Comparison of ENCODE assay signal across 17 cellular contexts in genomic region chr4:28555851-28556250, GRCh38.
"Had no signal": no experiment of that assay in that cellular context is flagged by ENCODE, and none has a peak within 500 bp of the region (broad histone marks: within the 10 kb centered on the region; RNA-seq: fewer than 3 reads in every experiment).

No MANE protein-coding gene starts in this region.

- FAIRE-seq: urothelium cell line had no signal

- H3K4me1 ChIP-seq: body of pancreas, esophagus muscularis mucosa, prostate gland, right lobe of liver had no signal

- H3K4me3 ChIP-seq: body of pancreas, dorsolateral prefrontal cortex, esophagus muscularis mucosa, prostate gland, right lobe of liver, thoracic aorta had no signal

- H3K27me3 ChIP-seq: body of pancreas, dorsolateral prefrontal cortex, esophagus muscularis mucosa, right lobe of liver had no signal

- H3K27ac ChIP-seq: body of pancreas, dorsolateral prefrontal cortex, esophagus muscularis mucosa, prostate gland, right lobe of liver, thoracic aorta had no signal

- DNase-seq: activated CD4-positive, alpha-beta T cell treated with anti-CD3 and anti-CD28 coated beads for 48 hours; activated naive CD4-positive, alpha-beta T cell treated with anti-CD3 and anti-CD28 coated beads for 36 hours; body of pancreas; dorsolateral prefrontal cortex; immature natural killer cell; nucleus accumbens; right lobe of liver; stimulated activated CD4-positive, alpha-beta T cell treated with anti-CD3 and anti-CD28 coated beads, Interleukin-4, amount 100 ng/mL, for 24 hours; stimulated activated naive CD8-positive, alpha-beta T cell treated with anti-CD3 and anti-CD28 coated beads, Interleukin-15, amount 100 ng/mL, for 72 hours had no signal

- H3K27ac Mint-ChIP-seq: activated naive CD4-positive, alpha-beta T cell treated with anti-CD3 and anti-CD28 coated beads for 36 hours; activated T-helper 17 cell treated with anti-CD3 and anti-CD28 coated beads, Interleukin-2, amount 50 U/mL, for 72 hours; immature natural killer cell; natural killer cell treated with Interleukin-12 subunit alpha and Interleukin-12 subunit beta and Interleukin-15 and Interleukin-18, amount 100 ng/mL, for 72 hours; stimulated activated naive CD8-positive, alpha-beta T cell treated with anti-CD3 and anti-CD28 coated beads, Interleukin-15, amount 100 ng/mL, for 72 hours; WTC11 had no signal

- ATAC-seq: activated T-helper 17 cell treated with anti-CD3 and anti-CD28 coated beads, Interleukin-2, amount 50 U/mL, for 72 hours; body of pancreas; natural killer cell treated with Interleukin-12 subunit alpha and Interleukin-12 subunit beta and Interleukin-15 and Interleukin-18, amount 100 ng/mL, for 72 hours; right lobe of liver; SK-N-SH treated with all-trans-retinoic acid at 6 μM for 48 hours; stimulated activated naive CD8-positive, alpha-beta T cell treated with anti-CD3 and anti-CD28 coated beads, Interleukin-15, amount 100 ng/mL, for 72 hours; WTC11 had no signal

- H3K36me3 ChIP-seq: esophagus muscularis mucosa, prostate gland, right lobe of liver, thoracic aorta had no signal

- H3K36me3 Mint-ChIP-seq: immature natural killer cell had no signal

- H3K4me1 Mint-ChIP-seq: activated T-helper 17 cell treated with anti-CD3 and anti-CD28 coated beads, Interleukin-2, amount 50 U/mL, for 72 hours; immature natural killer cell; stimulated activated naive CD8-positive, alpha-beta T cell treated with anti-CD3 and anti-CD28 coated beads, Interleukin-15, amount 100 ng/mL, for 72 hours had no signal

- H3K9me3 ChIP-seq: body of pancreas, esophagus muscularis mucosa, prostate gland, right lobe of liver, thoracic aorta had no signal

- H3K27me3 Mint-ChIP-seq: activated T-helper 17 cell treated with anti-CD3 and anti-CD28 coated beads, Interleukin-2, amount 50 U/mL, for 72 hours; natural killer cell treated with Interleukin-12 subunit alpha and Interleukin-12 subunit beta and Interleukin-15 and Interleukin-18, amount 100 ng/mL, for 72 hours; stimulated activated naive CD8-positive, alpha-beta T cell treated with anti-CD3 and anti-CD28 coated beads, Interleukin-15, amount 100 ng/mL, for 72 hours had no signal

- H3K4me3 Mint-ChIP-seq: activated naive CD4-positive, alpha-beta T cell treated with anti-CD3 and anti-CD28 coated beads for 36 hours; activated T-helper 17 cell treated with anti-CD3 and anti-CD28 coated beads, Interleukin-2, amount 50 U/mL, for 72 hours; immature natural killer cell; natural killer cell treated with Interleukin-12 subunit alpha and Interleukin-12 subunit beta and Interleukin-15 and Interleukin-18, amount 100 ng/mL, for 72 hours; stimulated activated naive CD8-positive, alpha-beta T cell treated with anti-CD3 and anti-CD28 coated beads, Interleukin-15, amount 100 ng/mL, for 72 hours; WTC11 had no signal
